ENCODE assay signal across 1 cellular context in genomic region chr1:91827094-91828006, GRCh38.
TF ChIP-seq lines count a peak whose summit lies in the region.

No MANE protein-coding gene starts in this region.

TF ChIP-seq in HepG2, 621 proteins besides CTCF, POLR2A, EP300 and RAD21 (continued from another document and continues in another):
- TF ChIP-seq, protein P1, sequence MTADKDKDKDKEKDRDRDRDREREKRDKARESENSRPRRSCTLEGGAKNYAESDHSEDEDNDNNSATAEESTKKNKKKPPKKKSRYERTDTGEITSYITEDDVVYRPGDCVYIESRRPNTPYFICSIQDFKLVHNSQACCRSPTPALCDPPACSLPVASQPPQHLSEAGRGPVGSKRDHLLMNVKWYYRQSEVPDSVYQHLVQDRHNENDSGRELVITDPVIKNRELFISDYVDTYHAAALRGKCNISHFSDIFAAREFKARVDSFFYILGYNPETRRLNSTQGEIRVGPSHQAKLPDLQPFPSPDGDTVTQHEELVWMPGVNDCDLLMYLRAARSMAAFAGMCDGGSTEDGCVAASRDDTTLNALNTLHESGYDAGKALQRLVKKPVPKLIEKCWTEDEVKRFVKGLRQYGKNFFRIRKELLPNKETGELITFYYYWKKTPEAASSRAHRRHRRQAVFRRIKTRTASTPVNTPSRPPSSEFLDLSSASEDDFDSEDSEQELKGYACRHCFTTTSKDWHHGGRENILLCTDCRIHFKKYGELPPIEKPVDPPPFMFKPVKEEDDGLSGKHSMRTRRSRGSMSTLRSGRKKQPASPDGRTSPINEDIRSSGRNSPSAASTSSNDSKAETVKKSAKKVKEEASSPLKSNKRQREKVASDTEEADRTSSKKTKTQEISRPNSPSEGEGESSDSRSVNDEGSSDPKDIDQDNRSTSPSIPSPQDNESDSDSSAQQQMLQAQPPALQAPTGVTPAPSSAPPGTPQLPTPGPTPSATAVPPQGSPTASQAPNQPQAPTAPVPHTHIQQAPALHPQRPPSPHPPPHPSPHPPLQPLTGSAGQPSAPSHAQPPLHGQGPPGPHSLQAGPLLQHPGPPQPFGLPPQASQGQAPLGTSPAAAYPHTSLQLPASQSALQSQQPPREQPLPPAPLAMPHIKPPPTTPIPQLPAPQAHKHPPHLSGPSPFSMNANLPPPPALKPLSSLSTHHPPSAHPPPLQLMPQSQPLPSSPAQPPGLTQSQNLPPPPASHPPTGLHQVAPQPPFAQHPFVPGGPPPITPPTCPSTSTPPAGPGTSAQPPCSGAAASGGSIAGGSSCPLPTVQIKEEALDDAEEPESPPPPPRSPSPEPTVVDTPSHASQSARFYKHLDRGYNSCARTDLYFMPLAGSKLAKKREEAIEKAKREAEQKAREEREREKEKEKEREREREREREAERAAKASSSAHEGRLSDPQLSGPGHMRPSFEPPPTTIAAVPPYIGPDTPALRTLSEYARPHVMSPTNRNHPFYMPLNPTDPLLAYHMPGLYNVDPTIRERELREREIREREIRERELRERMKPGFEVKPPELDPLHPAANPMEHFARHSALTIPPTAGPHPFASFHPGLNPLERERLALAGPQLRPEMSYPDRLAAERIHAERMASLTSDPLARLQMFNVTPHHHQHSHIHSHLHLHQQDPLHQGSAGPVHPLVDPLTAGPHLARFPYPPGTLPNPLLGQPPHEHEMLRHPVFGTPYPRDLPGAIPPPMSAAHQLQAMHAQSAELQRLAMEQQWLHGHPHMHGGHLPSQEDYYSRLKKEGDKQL (CRISPR knock-in tag; IDR thresholded peaks at IDR 0.05; ENCODE audit: low read depth) = peak; percentile 14; the same call in 1 of the 2 replicates
- TF ChIP-seq, protein P2, sequence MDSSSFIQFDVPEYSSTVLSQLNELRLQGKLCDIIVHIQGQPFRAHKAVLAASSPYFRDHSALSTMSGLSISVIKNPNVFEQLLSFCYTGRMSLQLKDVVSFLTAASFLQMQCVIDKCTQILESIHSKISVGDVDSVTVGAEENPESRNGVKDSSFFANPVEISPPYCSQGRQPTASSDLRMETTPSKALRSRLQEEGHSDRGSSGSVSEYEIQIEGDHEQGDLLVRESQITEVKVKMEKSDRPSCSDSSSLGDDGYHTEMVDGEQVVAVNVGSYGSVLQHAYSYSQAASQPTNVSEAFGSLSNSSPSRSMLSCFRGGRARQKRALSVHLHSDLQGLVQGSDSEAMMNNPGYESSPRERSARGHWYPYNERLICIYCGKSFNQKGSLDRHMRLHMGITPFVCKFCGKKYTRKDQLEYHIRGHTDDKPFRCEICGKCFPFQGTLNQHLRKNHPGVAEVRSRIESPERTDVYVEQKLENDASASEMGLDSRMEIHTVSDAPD (CRISPR knock-in tag; IDR thresholded peaks at IDR 0.05) = peak; percentile 64
- TF ChIP-seq TARDBP (CRISPR knock-in tag; IDR thresholded peaks at IDR 0.05) (peak; percentile 10; the same call in 1 of the 2 replicates), KDM4B (CRISPR knock-in tag; IDR thresholded peaks at IDR 0.05) (peak; percentile 70; the same call in 1 of the 2 replicates), NONO (IDR thresholded peaks at IDR 0.05) (no peak), NONO (CRISPR knock-in tag; conservative IDR thresholded peaks at IDR 0.05) (peak; percentile 70), IRX3 (CRISPR knock-in tag; IDR thresholded peaks at IDR 0.05; ENCODE audit: borderline replicate concordance, low read depth) (no peak), BCLAF1 (IDR thresholded peaks at IDR 0.05) (no peak), TCF7 (IDR thresholded peaks at IDR 0.05; ENCODE audit: low read depth) (peak; percentile 88), ONECUT2 (CRISPR knock-in tag; IDR thresholded peaks at IDR 0.05) (peak; percentile 92), NR2F2 (IDR thresholded peaks at IDR 0.05; ENCODE audit: borderline replicate concordance, low read depth) (no peak), ZNF264 (CRISPR knock-in tag; IDR thresholded peaks at IDR 0.05) (peak; percentile 41; the same call in 1 of the 2 replicates), ZNF296 (CRISPR knock-in tag; conservative IDR thresholded peaks at IDR 0.05) (no peak), DRAP1 (CRISPR knock-in tag; IDR thresholded peaks at IDR 0.05) (no peak; the same call in 1 of the 2 replicates), HOXD1 (CRISPR knock-in tag; IDR thresholded peaks at IDR 0.05) (no peak), ZNF33A (CRISPR knock-in tag; IDR thresholded peaks at IDR 0.05; ENCODE audit: borderline replicate concordance) (no peak), DPF2 (CRISPR knock-in tag; IDR thresholded peaks at IDR 0.05; ENCODE audit: borderline replicate concordance, low read depth) (peak; percentile 73; the same call in 1 of the 2 replicates), NR1H2 (CRISPR knock-in tag; IDR thresholded peaks at IDR 0.05; ENCODE audit: borderline replicate concordance, low read depth) (no peak), ATF5 (CRISPR knock-in tag; IDR thresholded peaks at IDR 0.05; ENCODE audit: low read depth) (no peak), GLI4 (CRISPR knock-in tag; IDR thresholded peaks at IDR 0.05; ENCODE audit: borderline replicate concordance) (no peak), ZNF766 (CRISPR knock-in tag; IDR thresholded peaks at IDR 0.05; ENCODE audit: borderline replicate concordance) (no peak), ZFP62 (CRISPR knock-in tag; IDR thresholded peaks at IDR 0.05) (no peak), ZNF3 (CRISPR knock-in tag; IDR thresholded peaks at IDR 0.05) (peak; percentile 97), TAF15 (IDR thresholded peaks at IDR 0.05; ENCODE audit: low read depth, low read length, poor library complexity, severe bottlenecking) (no peak), NR0B2 (CRISPR knock-in tag; IDR thresholded peaks at IDR 0.05) (no peak), TGIF2 (CRISPR knock-in tag; IDR thresholded peaks at IDR 0.05) (peak; percentile 67), KDM1A (CRISPR knock-in tag; IDR thresholded peaks at IDR 0.05) (no peak; the same call in 1 of the 2 replicates), HNRNPH1 (optimal IDR thresholded peaks at IDR 0.05; ENCODE audit: low read depth, low read length) (no peak), IKZF1 (IDR thresholded peaks at IDR 0.05) (no peak), ZFY (CRISPR knock-in tag; IDR thresholded peaks at IDR 0.05) (no peak), ZNF850 (CRISPR knock-in tag; conservative IDR thresholded peaks at IDR 0.05) (no peak)
- TF ChIP-seq, protein P3, sequence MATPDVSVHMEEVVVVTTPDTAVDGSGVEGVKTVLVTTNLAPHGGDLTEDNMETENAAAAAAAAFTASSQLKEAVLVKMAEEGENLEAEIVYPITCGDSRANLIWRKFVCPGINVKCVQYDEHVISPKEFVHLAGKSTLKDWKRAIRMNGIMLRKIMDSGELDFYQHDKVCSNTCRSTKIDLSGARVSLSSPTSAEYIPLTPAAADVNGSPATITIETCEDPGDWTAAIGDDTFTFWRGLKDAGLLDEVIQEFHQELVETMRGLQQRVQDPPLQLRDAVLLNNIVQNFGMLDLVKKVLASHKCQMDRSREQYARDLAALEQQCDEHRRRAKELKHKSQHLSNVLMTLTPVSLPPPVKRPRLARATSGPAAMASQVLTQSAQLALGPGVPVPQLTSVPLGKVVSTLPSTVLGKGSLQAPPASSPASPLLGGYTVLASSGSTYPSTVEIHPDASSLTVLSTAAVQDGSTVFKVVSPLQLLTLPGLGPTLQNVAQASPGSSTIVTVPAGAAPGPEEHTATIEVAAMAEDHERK (CRISPR knock-in tag; IDR thresholded peaks at IDR 0.05; ENCODE audit: low read depth) = no peak
- TF ChIP-seq, protein P4, sequence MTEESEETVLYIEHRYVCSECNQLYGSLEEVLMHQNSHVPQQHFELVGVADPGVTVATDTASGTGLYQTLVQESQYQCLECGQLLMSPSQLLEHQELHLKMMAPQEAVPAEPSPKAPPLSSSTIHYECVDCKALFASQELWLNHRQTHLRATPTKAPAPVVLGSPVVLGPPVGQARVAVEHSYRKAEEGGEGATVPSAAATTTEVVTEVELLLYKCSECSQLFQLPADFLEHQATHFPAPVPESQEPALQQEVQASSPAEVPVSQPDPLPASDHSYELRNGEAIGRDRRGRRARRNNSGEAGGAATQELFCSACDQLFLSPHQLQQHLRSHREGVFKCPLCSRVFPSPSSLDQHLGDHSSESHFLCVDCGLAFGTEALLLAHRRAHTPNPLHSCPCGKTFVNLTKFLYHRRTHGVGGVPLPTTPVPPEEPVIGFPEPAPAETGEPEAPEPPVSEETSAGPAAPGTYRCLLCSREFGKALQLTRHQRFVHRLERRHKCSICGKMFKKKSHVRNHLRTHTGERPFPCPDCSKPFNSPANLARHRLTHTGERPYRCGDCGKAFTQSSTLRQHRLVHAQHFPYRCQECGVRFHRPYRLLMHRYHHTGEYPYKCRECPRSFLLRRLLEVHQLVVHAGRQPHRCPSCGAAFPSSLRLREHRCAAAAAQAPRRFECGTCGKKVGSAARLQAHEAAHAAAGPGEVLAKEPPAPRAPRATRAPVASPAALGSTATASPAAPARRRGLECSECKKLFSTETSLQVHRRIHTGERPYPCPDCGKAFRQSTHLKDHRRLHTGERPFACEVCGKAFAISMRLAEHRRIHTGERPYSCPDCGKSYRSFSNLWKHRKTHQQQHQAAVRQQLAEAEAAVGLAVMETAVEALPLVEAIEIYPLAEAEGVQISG (CRISPR knock-in tag; IDR thresholded peaks at IDR 0.05) = peak; percentile 33; the same call in 1 of the 2 replicates
- TF ChIP-seq, protein P5, sequence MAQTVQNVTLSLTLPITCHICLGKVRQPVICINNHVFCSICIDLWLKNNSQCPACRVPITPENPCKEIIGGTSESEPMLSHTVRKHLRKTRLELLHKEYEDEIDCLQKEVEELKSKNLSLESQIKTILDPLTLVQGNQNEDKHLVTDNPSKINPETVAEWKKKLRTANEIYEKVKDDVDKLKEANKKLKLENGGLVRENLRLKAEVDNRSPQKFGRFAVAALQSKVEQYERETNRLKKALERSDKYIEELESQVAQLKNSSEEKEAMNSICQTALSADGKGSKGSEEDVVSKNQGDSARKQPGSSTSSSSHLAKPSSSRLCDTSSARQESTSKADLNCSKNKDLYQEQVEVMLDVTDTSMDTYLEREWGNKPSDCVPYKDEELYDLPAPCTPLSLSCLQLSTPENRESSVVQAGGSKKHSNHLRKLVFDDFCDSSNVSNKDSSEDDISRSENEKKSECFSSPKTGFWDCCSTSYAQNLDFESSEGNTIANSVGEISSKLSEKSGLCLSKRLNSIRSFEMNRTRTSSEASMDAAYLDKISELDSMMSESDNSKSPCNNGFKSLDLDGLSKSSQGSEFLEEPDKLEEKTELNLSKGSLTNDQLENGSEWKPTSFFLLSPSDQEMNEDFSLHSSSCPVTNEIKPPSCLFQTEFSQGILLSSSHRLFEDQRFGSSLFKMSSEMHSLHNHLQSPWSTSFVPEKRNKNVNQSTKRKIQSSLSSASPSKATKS (CRISPR knock-in tag; IDR thresholded peaks at IDR 0.05) = peak; percentile 81; the same call in 1 of the 2 replicates
- TF ChIP-seq, protein P6, sequence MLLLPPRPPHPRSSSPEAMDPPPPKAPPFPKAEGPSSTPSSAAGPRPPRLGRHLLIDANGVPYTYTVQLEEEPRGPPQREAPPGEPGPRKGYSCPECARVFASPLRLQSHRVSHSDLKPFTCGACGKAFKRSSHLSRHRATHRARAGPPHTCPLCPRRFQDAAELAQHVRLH (CRISPR knock-in tag; IDR thresholded peaks at IDR 0.05; ENCODE audit: borderline replicate concordance, low read depth) = peak; percentile 90; the same call in 1 of the 2 replicates
- TF ChIP-seq, protein P7, sequence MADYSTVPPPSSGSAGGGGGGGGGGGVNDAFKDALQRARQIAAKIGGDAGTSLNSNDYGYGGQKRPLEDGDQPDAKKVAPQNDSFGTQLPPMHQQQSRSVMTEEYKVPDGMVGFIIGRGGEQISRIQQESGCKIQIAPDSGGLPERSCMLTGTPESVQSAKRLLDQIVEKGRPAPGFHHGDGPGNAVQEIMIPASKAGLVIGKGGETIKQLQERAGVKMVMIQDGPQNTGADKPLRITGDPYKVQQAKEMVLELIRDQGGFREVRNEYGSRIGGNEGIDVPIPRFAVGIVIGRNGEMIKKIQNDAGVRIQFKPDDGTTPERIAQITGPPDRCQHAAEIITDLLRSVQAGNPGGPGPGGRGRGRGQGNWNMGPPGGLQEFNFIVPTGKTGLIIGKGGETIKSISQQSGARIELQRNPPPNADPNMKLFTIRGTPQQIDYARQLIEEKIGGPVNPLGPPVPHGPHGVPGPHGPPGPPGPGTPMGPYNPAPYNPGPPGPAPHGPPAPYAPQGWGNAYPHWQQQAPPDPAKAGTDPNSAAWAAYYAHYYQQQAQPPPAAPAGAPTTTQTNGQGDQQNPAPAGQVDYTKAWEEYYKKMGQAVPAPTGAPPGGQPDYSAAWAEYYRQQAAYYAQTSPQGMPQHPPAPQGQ (CRISPR knock-in tag; IDR thresholded peaks at IDR 0.05; ENCODE audit: borderline replicate concordance) = no peak
- TF ChIP-seq, protein P8, sequence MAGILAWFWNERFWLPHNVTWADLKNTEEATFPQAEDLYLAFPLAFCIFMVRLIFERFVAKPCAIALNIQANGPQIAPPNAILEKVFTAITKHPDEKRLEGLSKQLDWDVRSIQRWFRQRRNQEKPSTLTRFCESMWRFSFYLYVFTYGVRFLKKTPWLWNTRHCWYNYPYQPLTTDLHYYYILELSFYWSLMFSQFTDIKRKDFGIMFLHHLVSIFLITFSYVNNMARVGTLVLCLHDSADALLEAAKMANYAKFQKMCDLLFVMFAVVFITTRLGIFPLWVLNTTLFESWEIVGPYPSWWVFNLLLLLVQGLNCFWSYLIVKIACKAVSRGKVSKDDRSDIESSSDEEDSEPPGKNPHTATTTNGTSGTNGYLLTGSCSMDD (CRISPR knock-in tag; IDR thresholded peaks at IDR 0.05) = no peak
